In genomic region chr11:39374963-39375698, GRCh38 we compare ENCODE assay signal across 8 cellular contexts.
DNase-seq lines count a peak whose midpoint lies in the region; ATAC-seq and TF ChIP-seq lines count a peak whose summit lies in the region.

No MANE protein-coding gene starts in this region.

- ATAC-seq in upper lobe of right lung (no peak), HG03571 (IDR thresholded peaks at IDR 0.05; ENCODE audit: unreplicated experiment) (no peak), HG02852 (IDR thresholded peaks at IDR 0.05; ENCODE audit: unreplicated experiment) (no peak)

- peaks cover 0 to 2% of the 10 kb centered on the region in 2 donors for H3K36me3 Mint-ChIP-seq in CD4-positive, alpha-beta memory T cell

- H3K27ac ChIP-seq in CD4-positive, alpha-beta memory T cell (ENCODE audit: low read depth, low read length): no peak overlapping the region
- H3K27ac ChIP-seq in upper lobe of right lung: no peak overlapping the region

- DNase-seq in CD4-positive, alpha-beta memory T cell: peak in 4 of 5 donors; percentile 38 to 47 (median 42)
- DNase-seq in H7: peak; percentile 21
- peak; percentile 32 for DNase-seq in SK-N-DZ (ENCODE audit: low spot score)
- DNase-seq in globus pallidus (ENCODE audit: low spot score): peak; percentile 3
- no peak for DNase-seq in upper lobe of right lung
- DNase-seq in NOMO-1 treated with DMSO at 0.1 percent for 48 hours (lab: John Stamatoyannopoulos, UW; ENCODE audit: unreplicated experiment): no peak

- H3K27ac Mint-ChIP-seq in CD4-positive, alpha-beta memory T cell: peak overlapping the region in 1 of 7 donors; percentile 1

- H3K4me3 ChIP-seq in CD4-positive, alpha-beta memory T cell (ENCODE audit: low read length in 2 of 2): no peak overlapping the region
- H3K4me3 ChIP-seq in H7 (ENCODE audit: insufficient read depth, low read depth, low read length) (no peak overlapping the region), upper lobe of right lung (no peak overlapping the region)

- no peaks in the 10 kb centered on the region for H3K27me3 Mint-ChIP-seq in CD4-positive, alpha-beta memory T cell

- H3K9me3 Mint-ChIP-seq in CD4-positive, alpha-beta memory T cell: peaks cover 0 to 3% (median 0%) of the 10 kb centered on the region in 8 donors

- no peaks in the 10 kb centered on the region for H3K9me3 ChIP-seq in CD4-positive, alpha-beta memory T cell (ENCODE audit: control insufficient read depth in 1 of 2, low read length in 2 of 2)
- no peaks in the 10 kb centered on the region for H3K9me3 ChIP-seq in upper lobe of right lung

- CTCF ChIA-PET in CD4-positive, alpha-beta memory T cell (lab: Charles Lee; ENCODE audit: partially characterized antibody): interaction anchor here (1.1 to 2.6 kb wide), 4 partner anchors 9 to 11 kb away, joined by 3 to 10 read pairs (median 6); no protein-coding TSS in a partner anchor

- H3K4me1 ChIP-seq in CD4-positive, alpha-beta memory T cell (ENCODE audit: insufficient read depth, low read length): peaks cover 6% of the 10 kb centered on the region
- no peaks in the 10 kb centered on the region for H3K4me1 ChIP-seq in upper lobe of right lung

- no peaks in the 10 kb centered on the region for H3K36me3 ChIP-seq in CD4-positive, alpha-beta memory T cell (ENCODE audit: insufficient read depth, low read length)
- H3K36me3 ChIP-seq in H7 (replicated peaks; ENCODE audit: control insufficient read depth, insufficient read depth, low read length) (no peaks in the 10 kb centered on the region), upper lobe of right lung (no peaks in the 10 kb centered on the region)

- peak; percentile 66 for TF ChIP-seq CTCF in upper lobe of right lung (IDR thresholded peaks at IDR 0.05)

- intact Hi-C loops in CD4-positive, alpha-beta memory T cell (cut with micrococcal nuclease): no loop called here
- intact Hi-C loops in upper lobe of right lung (cut with DNase I): no loop called here

- H3K27me3 ChIP-seq in CD4-positive, alpha-beta memory T cell (ENCODE audit: insufficient read depth, low read length): no peaks in the 10 kb centered on the region
- H3K27me3 ChIP-seq in H7 (ENCODE audit: control insufficient read depth, insufficient read depth, low read length) (no peaks in the 10 kb centered on the region), upper lobe of right lung (no peaks in the 10 kb centered on the region)

- POLR2A ChIA-PET in CD4-positive, alpha-beta memory T cell (lab: Charles Lee; ENCODE audit: partially characterized antibody): no interaction called here

- no peak overlapping the region for H3K4me3 Mint-ChIP-seq in CD4-positive, alpha-beta memory T cell

- H3K4me1 Mint-ChIP-seq in CD4-positive, alpha-beta memory T cell: peaks cover 17 to 32% (median 21%) of the 10 kb centered on the region in 4 donors

Comparison
In these comparisons a context has a peak if more than half of its experiments do, and no peak if none do; other contexts are left out.
1. DNase-seq: peak in CD4-positive, alpha-beta memory T cell (4 of 5), H7 (single experiment), SK-N-DZ (single experiment) and globus pallidus (single experiment); none in upper lobe of right lung (single experiment) and NOMO-1 treated with DMSO at 0.1 percent for 48 hours (single experiment).